ENCODE assay signal across 11 cellular contexts in the genomic region with DNA sequence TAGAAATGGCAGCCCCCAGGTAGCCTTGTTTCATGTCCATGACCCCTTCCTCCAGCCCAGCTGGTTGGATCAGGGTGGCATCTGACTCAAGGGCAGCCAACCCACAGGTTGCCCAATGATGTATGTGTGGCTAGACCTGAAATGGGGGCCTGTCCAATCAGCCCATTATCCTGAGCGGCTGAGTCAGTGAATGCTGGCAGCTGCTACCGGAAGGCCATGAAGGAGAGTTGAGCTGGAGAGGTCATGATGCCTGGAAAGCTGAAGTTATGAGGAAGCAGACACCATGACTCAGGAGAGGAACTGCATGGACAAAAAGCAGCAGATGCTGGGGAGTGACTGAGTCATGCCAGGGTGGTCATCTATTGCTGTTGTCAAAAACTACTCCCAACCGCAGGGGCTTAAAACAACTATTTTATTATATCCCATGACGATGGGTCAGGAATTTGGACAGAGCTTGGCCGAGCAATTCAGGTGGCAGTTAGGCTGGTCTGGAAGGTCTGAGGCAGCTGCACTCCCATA.
DNase-seq lines count a peak whose midpoint lies in the region; ATAC-seq and TF ChIP-seq lines count a peak whose summit lies in the region.
"Had no signal": no experiment of that assay in that cellular context is flagged by ENCODE, and none has a peak within 500 bp of the region (broad histone marks: within the 10 kb centered on the region; RNA-seq: fewer than 3 reads in every experiment).

No MANE protein-coding gene starts in this region.

- H3K4me3 ChIP-seq in MG63 = no peak overlapping the region
- H3K4me3 ChIP-seq: ovary had no signal

- H3K27me3 ChIP-seq in MG63 = no peaks in the 10 kb centered on the region
- H3K27me3 ChIP-seq: ovary had no signal

- no peak for ATAC-seq in GM18511 (IDR thresholded peaks at IDR 0.05; ENCODE audit: unreplicated experiment)
- no peak for ATAC-seq in HG02610 (IDR thresholded peaks at IDR 0.05; ENCODE audit: unreplicated experiment)

- no peak for TF ChIP-seq CTCF in AG09319 (IDR thresholded peaks at IDR 0.05; ENCODE audit: low read depth, low read length)
- TF ChIP-seq CTCF in GM13977 (IDR thresholded peaks at IDR 0.05; ENCODE audit: extremely low read depth, insufficient read depth, missing control alignments) = no peak

- H3K9me3 ChIP-seq in MG63 = no peaks in the 10 kb centered on the region
- H3K9me3 ChIP-seq: ovary had no signal

- DNase-seq in AG09319 (ENCODE audit: extremely low read depth, low read depth) (peak; percentile 75), MG63 (peak; percentile 98), amniotic epithelial cell (ENCODE audit: low read depth) (peak; percentile 100), kidney tubule cell (ENCODE audit: low spot score) (peak; percentile 100), NCI-H1417 treated with DMSO at 0.1 percent for 48 hours (lab: John Stamatoyannopoulos, UW) (no peak), GM13977 (ENCODE audit: low spot score) (no peak)
- DNase-seq: activated CD4-positive, alpha-beta T cell treated with anti-CD3 and anti-CD28 coated beads, Interleukin-2, amount 10 ng/mL, durations not matched to agents 24 days and 14 days; MM.1S; ovary had no signal

- in situ Hi-C loops in GM13977 (cut with MboI; ENCODE audit: low pct_unique_long_range_greater_than_20kb, low sequenced_read_pairs, unreplicated experiment) = no loop called here

- no peaks in the 10 kb centered on the region for H3K36me3 ChIP-seq in MG63
- H3K36me3 ChIP-seq: ovary had no signal

Comparison
In these comparisons a context has a peak if more than half of its experiments do, and no peak if none do; other contexts are left out.
1. DNase-seq: peak in AG09319 (single experiment), MG63 (single experiment), amniotic epithelial cell (single experiment) and kidney tubule cell (single experiment); none in NCI-H1417 treated with DMSO at 0.1 percent for 48 hours (single experiment) and GM13977 (single experiment).